27 cellular contexts compared by ENCODE assay signal in genomic region chr4:142881331-142881730, GRCh38.
"Had no signal": no experiment of that assay in that cellular context is flagged by ENCODE, and none has a peak within 500 bp of the region (broad histone marks: within the 10 kb centered on the region; RNA-seq: fewer than 3 reads in every experiment).

No MANE protein-coding gene starts in this region.

- DNase-seq: dermis blood vessel endothelial cell; dorsolateral prefrontal cortex; effector CD4-positive, alpha-beta T cell; effector memory CD4-positive, alpha-beta T cell; erythroblast; esophagus squamous epithelium; foreskin fibroblast; heart left ventricle; hypothalamus; immature natural killer cell; islet precursor cell; left cardiac atrium; left lung; left ventricle myocardium superior; lower lobe of right lung; mesenchymal stem cell; mucosa of descending colon; naive B cell; naive thymus-derived CD8-positive, alpha-beta T cell had no signal

- H3K4me1 ChIP-seq: esophagus squamous epithelium, gastroesophageal sphincter, heart left ventricle, left lung, lower lobe of right lung had no signal

- H3K27ac ChIP-seq: coronary artery, dorsolateral prefrontal cortex, epithelial cell of prostate, esophagus squamous epithelium, gastroesophageal sphincter, heart left ventricle, hepatocyte, left lung, lower lobe of right lung had no signal

- H3K4me3 ChIP-seq: coronary artery, dorsolateral prefrontal cortex, esophagus squamous epithelium, gastroesophageal sphincter, heart left ventricle, hepatocyte, left lung, lower lobe of right lung, mucosa of descending colon had no signal

- H3K4me2 ChIP-seq: hepatocyte had no signal

- H3K36me3 ChIP-seq: esophagus squamous epithelium, gastroesophageal sphincter, heart left ventricle, left lung, lower lobe of right lung had no signal

- H3K79me2 ChIP-seq: hepatocyte had no signal

- H3K27me3 ChIP-seq: dorsolateral prefrontal cortex, esophagus squamous epithelium, gastroesophageal sphincter, heart left ventricle, hepatocyte, left lung had no signal

- H3K9me3 ChIP-seq: esophagus squamous epithelium, gastroesophageal sphincter, left lung, lower lobe of right lung, mucosa of descending colon had no signal

- FAIRE-seq: colon, endothelial cell of umbilical vein, frontal cortex had no signal

- ATAC-seq: esophagus mucosa; gastroesophageal sphincter; heart left ventricle; left cardiac atrium; left lung; left ventricle myocardium superior; lower lobe of right lung; mucosa of descending colon; naive thymus-derived CD8-positive, alpha-beta T cell had no signal

- H2AFZ ChIP-seq: hepatocyte had no signal
